8 cellular contexts compared by ENCODE assay signal in genomic region chr19:51422053-51422448, GRCh38. TPM values are rescaled to one million over a fixed set of nuclear protein-coding genes. Genes with fewer than 3 reads are reported as not detected.
DNase-seq lines count a peak whose midpoint lies in the region; ATAC-seq and TF ChIP-seq lines count a peak whose summit lies in the region.

No MANE protein-coding gene starts in this region.

- H3K27me3 ChIP-seq in kidney epithelial cell (ENCODE audit: control insufficient read depth, insufficient read depth, low read length): no peaks in the 10 kb centered on the region

- peak; percentile 70 to 75 for ATAC-seq in activated CD4-positive, CD25-positive, alpha-beta regulatory T cell treated with anti-CD3 and anti-CD28 coated beads, Interleukin-2, amount 50 U/mL, for 24 hours
- ATAC-seq in HG02938 (IDR thresholded peaks at IDR 0.05; ENCODE audit: unreplicated experiment): no peak
- no peak for ATAC-seq in GM21737 (IDR thresholded peaks at IDR 0.05; ENCODE audit: unreplicated experiment)

- peak; percentile 100 for TF ChIP-seq CTCF in GM12873 (IDR thresholded peaks at IDR 0.05; ENCODE audit: insufficient read depth, low read depth, low read length, missing control alignments)
- peak; percentile 96 for TF ChIP-seq CTCF in LNCaP clone FGC (IDR thresholded peaks at IDR 0.05; ENCODE audit: control insufficient read depth, extremely low read depth, insufficient read depth)
- TF ChIP-seq CTCF in kidney epithelial cell (IDR thresholded peaks at IDR 0.05; ENCODE audit: insufficient read depth, low read length, poor library complexity, severe bottlenecking): peak; percentile 95

- no peaks in the 10 kb centered on the region for H3K36me3 ChIP-seq in kidney epithelial cell (ENCODE audit: control insufficient read depth, insufficient read depth, low read length)

- DNase-seq in LNCaP clone FGC (ENCODE audit: low read depth) (peak; percentile 22), kidney epithelial cell (ENCODE audit: low read depth) (peak; percentile 5)
- DNase-seq in central memory CD4-positive, alpha-beta T cell: peak; percentile 63
- DNase-seq in stimulated activated CD4-positive, alpha-beta T cell treated with anti-CD3 and anti-CD28 coated beads, Interleukin-2, amount 100 ng/mL, for 24 hours: peak; percentile 96

- H3K4me3 ChIP-seq in LNCaP clone FGC (ENCODE audit: low read depth, low read length): no peak overlapping the region
- H3K4me3 ChIP-seq in kidney epithelial cell (ENCODE audit: low read depth, low read length): no peak overlapping the region

RNA-seq across cellular contexts. Expression of gene SIGLEC10, which starts 4.6 kb away (rescaled TPM):
- total RNA-seq in kidney epithelial cell: 0.04 and 0.55 TPM in 2 replicates

RNA-seq across cellular contexts. Expression of gene C19orf84, which starts 31.7 kb away (rescaled TPM):
- total RNA-seq in kidney epithelial cell: not detected in 2 replicates

RNA-seq across cellular contexts. Expression of gene LIM2, which starts 34.3 kb away (rescaled TPM):
- not detected in 2 replicates for total RNA-seq in kidney epithelial cell

RNA-seq across cellular contexts. Expression of gene SIGLEC8, which starts 36.2 kb away (rescaled TPM):
- not detected in 2 replicates for total RNA-seq in kidney epithelial cell

RNA-seq across cellular contexts. Expression of gene NKG7, which starts 49.6 kb away (rescaled TPM):
- total RNA-seq in kidney epithelial cell: not detected in 2 replicates

Comparison
In these comparisons a context has a peak if more than half of its experiments do, and no peak if none do; other contexts are left out.
1. DNase-seq: peak in every context shown above with its lines; median percentile 96 in stimulated activated CD4-positive, alpha-beta T cell treated with anti-CD3 and anti-CD28 coated beads, Interleukin-2, amount 100 ng/mL, for 24 hours; 63 in central memory CD4-positive, alpha-beta T cell; 22 in LNCaP clone FGC; 5 in kidney epithelial cell.
2. ATAC-seq: peak in activated CD4-positive, CD25-positive, alpha-beta regulatory T cell treated with anti-CD3 and anti-CD28 coated beads, Interleukin-2, amount 50 U/mL, for 24 hours (2 of 2); none in HG02938 (single experiment) and GM21737 (single experiment).
3. Peak in every context shown above with its lines, with median percentiles within 50 percentile points of each other: CTCF ChIP-seq.